In the genomic region with DNA sequence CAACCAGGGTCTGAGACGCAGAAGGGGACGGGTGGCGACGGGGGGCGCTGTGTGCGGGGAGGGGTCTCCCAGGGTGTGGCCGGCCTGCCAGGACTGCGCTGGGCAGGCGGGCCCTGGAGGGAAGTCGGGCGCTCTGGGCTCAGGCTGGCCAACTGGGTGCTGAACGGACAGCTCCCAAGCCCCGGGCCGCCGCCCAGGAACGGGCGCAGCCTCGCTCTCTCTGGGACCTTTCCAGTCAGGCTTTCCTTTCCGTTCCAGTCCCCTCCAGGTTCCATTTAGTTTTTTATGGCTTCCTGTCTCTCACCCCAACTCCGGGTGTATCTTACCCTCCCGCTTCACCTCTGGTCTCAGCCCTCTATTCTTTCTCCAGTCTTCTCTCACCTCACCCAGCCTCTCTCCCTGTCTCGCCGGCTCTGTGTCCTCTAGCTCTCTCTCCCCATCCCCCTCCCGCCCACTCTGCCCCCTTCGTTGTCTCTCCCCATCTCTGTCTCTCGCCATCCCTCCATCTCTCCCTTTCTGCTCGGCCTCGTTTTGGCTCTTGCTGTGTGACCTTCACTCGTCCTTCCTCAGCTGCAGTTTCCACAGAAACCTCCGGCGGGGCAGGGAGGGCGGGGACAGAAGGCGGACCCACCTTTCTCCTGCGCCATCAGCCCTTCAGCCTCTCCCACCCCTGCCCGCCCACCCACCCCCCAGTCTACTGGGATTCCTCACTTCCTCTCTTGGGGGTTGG, we compare ENCODE assay signal across 8 cellular contexts. TPM values are rescaled to one million over a fixed set of nuclear protein-coding genes. Genes with fewer than 3 reads are reported as not detected.
A peak's percentile ranks its signal among the peaks of the same experiment; 100 is the strongest.
DNase-seq lines count a peak whose midpoint lies in the region; ATAC-seq and TF ChIP-seq lines count a peak whose summit lies in the region.

No MANE protein-coding gene starts in this region.

- DNase-seq in Caki2 (ENCODE audit: low read depth) (peak; percentile 56), KBM-7 (peak; percentile 59), epithelial cell of esophagus (ENCODE audit: low read depth) (peak; percentile 54), NCI-H446 (lab: John Stamatoyannopoulos, UW) (no peak), DMS79 treated with DMSO at 0.1 percent for 48 hours (lab: John Stamatoyannopoulos, UW) (no peak)
- DNase-seq in activated CD4-positive, alpha-beta memory T cell treated with anti-CD3 and anti-CD28 coated beads, Interleukin-2, amount 10 ng/mL, durations not matched to agents 7 days and 5 days, result peak; percentile 44
- DNase-seq in naive thymus-derived CD8-positive, alpha-beta T cell, result peak in 9 of 10 donors; percentile 13 to 72 (median 43)

- no peak overlapping the region for H3K4me3 Mint-ChIP-seq in activated CD4-positive, alpha-beta memory T cell treated with anti-CD3 and anti-CD28 coated beads, Interleukin-2, amount 10 ng/mL, durations not matched to agents 7 days and 5 days
- H3K4me3 Mint-ChIP-seq in naive thymus-derived CD8-positive, alpha-beta T cell, result peak overlapping the region in 7 of 10 donors; percentile 11 to 51 (median 47)

- no peak overlapping the region for H3K27ac Mint-ChIP-seq in activated CD4-positive, alpha-beta memory T cell treated with anti-CD3 and anti-CD28 coated beads, Interleukin-2, amount 10 ng/mL, durations not matched to agents 7 days and 5 days
- H3K27ac Mint-ChIP-seq in naive thymus-derived CD8-positive, alpha-beta T cell, result no peak overlapping the region

- no peaks in the 10 kb centered on the region for H3K36me3 Mint-ChIP-seq in activated CD4-positive, alpha-beta memory T cell treated with anti-CD3 and anti-CD28 coated beads, Interleukin-2, amount 10 ng/mL, durations not matched to agents 7 days and 5 days (ENCODE audit: low read depth)
- H3K36me3 Mint-ChIP-seq in naive thymus-derived CD8-positive, alpha-beta T cell, result peaks cover 0 to 11% (median 5%) of the 10 kb centered on the region in 3 donors

- no peak for TF ChIP-seq CTCF in epithelial cell of esophagus (IDR thresholded peaks at IDR 0.05; ENCODE audit: insufficient read depth, low read depth, low read length, missing control alignments)

- peaks cover 38% of the 10 kb centered on the region for H3K4me1 Mint-ChIP-seq in activated CD4-positive, alpha-beta memory T cell treated with anti-CD3 and anti-CD28 coated beads, Interleukin-2, amount 10 ng/mL, durations not matched to agents 7 days and 5 days
- peaks cover 31 to 49% (median 44%) of the 10 kb centered on the region in 4 donors for H3K4me1 Mint-ChIP-seq in naive thymus-derived CD8-positive, alpha-beta T cell

- H3K9me3 Mint-ChIP-seq in activated CD4-positive, alpha-beta memory T cell treated with anti-CD3 and anti-CD28 coated beads, Interleukin-2, amount 10 ng/mL, durations not matched to agents 7 days and 5 days, result no peaks in the 10 kb centered on the region
- peaks cover 0 to 9% (median 0%) of the 10 kb centered on the region in 9 donors for H3K9me3 Mint-ChIP-seq in naive thymus-derived CD8-positive, alpha-beta T cell

- in situ Hi-C loops in Caki2 (cut with HindIII; ENCODE audit: low pct_unique_long_range_greater_than_20kb, low sequenced_read_pairs) (no loop called here), KBM-7 (cut with MboI; ENCODE audit: low pct_unique_long_range_greater_than_20kb, low sequenced_read_pairs) (no loop called here)

- peaks cover 73% of the 10 kb centered on the region for H3K27me3 Mint-ChIP-seq in activated CD4-positive, alpha-beta memory T cell treated with anti-CD3 and anti-CD28 coated beads, Interleukin-2, amount 10 ng/mL, durations not matched to agents 7 days and 5 days
- peaks cover 44 to 72% (median 54%) of the 10 kb centered on the region in 5 donors for H3K27me3 Mint-ChIP-seq in naive thymus-derived CD8-positive, alpha-beta T cell

- no peak overlapping the region for H3K4me3 ChIP-seq in epithelial cell of esophagus (ENCODE audit: low read length)

- peak in 1 of 2 donors; percentile 28 for ATAC-seq in naive thymus-derived CD8-positive, alpha-beta T cell
- no peak for ATAC-seq in GM21723 (IDR thresholded peaks at IDR 0.05; ENCODE audit: unreplicated experiment)

- CTCF ChIA-PET in activated CD4-positive, alpha-beta memory T cell treated with anti-CD3 and anti-CD28 coated beads, Interleukin-2, amount 10 ng/mL, durations not matched to agents 7 days and 5 days (lab: Charles Lee), result no interaction called here

- POLR2A ChIA-PET in activated CD4-positive, alpha-beta memory T cell treated with anti-CD3 and anti-CD28 coated beads, Interleukin-2, amount 10 ng/mL, durations not matched to agents 7 days and 5 days (lab: Charles Lee), result no interaction called here
- POLR2A ChIA-PET in naive thymus-derived CD8-positive, alpha-beta T cell (lab: Charles Lee), result interaction anchor here (0.5 to 0.6 kb wide), 2 partner anchors 122 to 244 kb away, joined by 4 to 5 read pairs; no protein-coding TSS in a partner anchor

RNA-seq across cellular contexts. Expression of a gene that starts 3.3 kb away (rescaled TPM):
- total RNA-seq in Caki2 (2014; rRNA removed; shearing (Covaris generic); ENCODE audit: low replicate concordance), result 2.3 TPM in 1 of 2 replicates, not detected in the other
- total RNA-seq in activated CD4-positive, alpha-beta memory T cell treated with anti-CD3 and anti-CD28 coated beads, Interleukin-2, amount 10 ng/mL, durations not matched to agents 7 days and 5 days, result 1 to 10 TPM; 1.2 to 1.9 TPM
- total RNA-seq in naive thymus-derived CD8-positive, alpha-beta T cell, result 1 to 10 TPM; 3.4 to 6.2 TPM
- 1 to 10 TPM; 2.8 to 4.9 (median 2.8) TPM for polyA plus RNA-seq in naive thymus-derived CD8-positive, alpha-beta T cell

RNA-seq across cellular contexts. Expression of a gene that starts 38.2 kb away (rescaled TPM):
- total RNA-seq in Caki2 (2014; rRNA removed; shearing (Covaris generic); ENCODE audit: low replicate concordance), result 287 and 288 TPM in 2 replicates
- 100 to 1,000 TPM in 1 of 2 experiments, 10 to 100 TPM in 1; 97.2 to 105 TPM for total RNA-seq in activated CD4-positive, alpha-beta memory T cell treated with anti-CD3 and anti-CD28 coated beads, Interleukin-2, amount 10 ng/mL, durations not matched to agents 7 days and 5 days
- 10 to 100 TPM; 87.6 to 90.3 TPM for total RNA-seq in naive thymus-derived CD8-positive, alpha-beta T cell
- polyA plus RNA-seq in naive thymus-derived CD8-positive, alpha-beta T cell, result 100 to 1,000 TPM; 201 to 288 (median 231) TPM

Comparison
In these comparisons a context has a peak if more than half of its experiments do, and no peak if none do; other contexts are left out.
1. DNase-seq: peak in Caki2 (single experiment), KBM-7 (single experiment), activated CD4-positive, alpha-beta memory T cell treated with anti-CD3 and anti-CD28 coated beads, Interleukin-2, amount 10 ng/mL, durations not matched to agents 7 days and 5 days (single experiment), epithelial cell of esophagus (single experiment) and naive thymus-derived CD8-positive, alpha-beta T cell (9 of 10); none in NCI-H446 (0 of 2) and DMS79 treated with DMSO at 0.1 percent for 48 hours (single experiment).